ENCODE assay signal across 8 cellular contexts in the genomic region with DNA sequence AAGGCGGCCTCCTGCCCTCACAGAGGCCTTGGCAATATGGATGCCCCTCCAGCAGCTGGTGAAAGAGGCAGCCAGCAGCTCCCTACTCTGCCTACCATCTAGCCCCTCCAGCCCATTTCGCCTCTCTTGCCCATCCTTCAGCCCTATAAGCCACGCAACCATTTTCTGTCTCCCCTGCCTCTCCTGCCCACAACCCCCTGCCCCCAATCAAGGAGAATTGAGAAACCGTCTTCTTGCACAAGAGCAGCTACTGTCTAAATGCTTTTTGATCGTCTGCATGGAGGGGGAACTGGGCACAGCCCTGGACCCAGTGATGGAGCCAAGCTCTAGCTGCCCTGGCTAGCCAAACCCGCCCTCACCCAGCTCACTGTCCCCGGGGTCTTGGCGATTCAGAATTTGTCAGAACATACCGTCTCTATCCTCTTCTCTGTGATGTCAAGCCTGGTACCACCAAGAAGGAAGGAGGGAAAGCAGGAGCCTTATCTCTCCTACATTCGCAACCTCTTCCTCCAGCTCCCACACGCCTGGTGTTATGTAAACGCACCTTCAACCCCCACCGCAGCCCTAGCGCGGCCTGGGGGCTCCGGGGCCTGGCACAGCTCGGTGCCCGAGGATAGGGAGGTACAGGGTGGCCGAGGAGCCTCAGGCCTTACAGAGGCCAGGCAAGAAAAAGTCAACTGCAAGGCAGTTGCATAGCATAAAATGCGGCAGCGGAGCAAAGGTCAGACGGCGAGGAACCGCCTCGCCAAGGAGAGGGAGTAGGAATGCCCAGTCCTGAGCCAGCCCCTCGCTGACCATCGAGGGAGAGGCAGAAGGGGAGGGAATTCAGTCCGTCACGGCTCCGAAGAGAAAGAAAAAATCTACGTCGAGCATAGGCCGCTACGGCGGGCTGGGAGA. TPM values are rescaled to one million over a fixed set of nuclear protein-coding genes. Genes with fewer than 3 reads are reported as not detected.
DNase-seq lines count a peak whose midpoint lies in the region; ATAC-seq, FAIRE-seq and TF ChIP-seq lines count a peak whose summit lies in the region.

No MANE protein-coding gene starts in this region.

- intact Hi-C loops in dorsolateral prefrontal cortex (cut with DNase I): no loop called here

- H3K9me3 ChIP-seq in mesodermal cell (ENCODE audit: control insufficient read depth, low read length): no peaks in the 10 kb centered on the region

- TF ChIP-seq CTCF in dorsolateral prefrontal cortex (IDR thresholded peaks at IDR 0.05 in 54 of 56, conservative IDR thresholded peaks at IDR 0.05 in 2 of 56; ENCODE audit: low read depth in 1 of 56, partially characterized antibody in 56 of 56) (peak in 1 of 56 donors; percentile 2), GM13976 (IDR thresholded peaks at IDR 0.05; ENCODE audit: borderline replicate concordance, control extremely low read depth, extremely low read depth, insufficient read depth, missing control alignments) (no peak)

- DNase-seq in dorsolateral prefrontal cortex: no peak
- no peak for DNase-seq in GM13976 (ENCODE audit: low spot score)
- no peak for DNase-seq in RCC 7860 (ENCODE audit: low spot score)
- DNase-seq in NCI-H526 (lab: John Stamatoyannopoulos, UW): no peak

- peaks cover 59% of the 10 kb centered on the region for H3K36me3 ChIP-seq in mesodermal cell (ENCODE audit: control insufficient read depth, insufficient read depth, low read length)

- WGBS in mesodermal cell (ENCODE audit: insufficient coverage in 2 of 2), 2 experiments: 0% methylated on average over 23 to 29 of the region's 35 CpGs

- H3K27ac ChIP-seq in dorsolateral prefrontal cortex (peak overlapping the region in 53 of 59 donors; percentile 7 to 92 (median 76)), mesodermal cell (ENCODE audit: low read depth, low read length, severe bottlenecking) (peak overlapping the region; percentile 96)

- no peak for ATAC-seq in HG02571 (IDR thresholded peaks at IDR 0.05; ENCODE audit: unreplicated experiment)

- in situ Hi-C loops in GM13976 (cut with MboI; ENCODE audit: low sequenced_read_pairs, unreplicated experiment): no loop called here

- FAIRE-seq in RCC 7860 (lab: Jason Lieb, UNC): no peak

- peaks cover 12% of the 10 kb centered on the region for H3K4me1 ChIP-seq in mesodermal cell (ENCODE audit: control insufficient read depth, insufficient read depth, low read length, poor library complexity, severe bottlenecking)

- H3K4me3 ChIP-seq in GM08714 (ENCODE audit: low read length) (peak overlapping the region; percentile 60; the same call in 1 of the 2 replicates), dorsolateral prefrontal cortex (peak overlapping the region; percentile 37 to 95 (median 73)), mesodermal cell (ENCODE audit: extremely low read depth, insufficient read depth, low read length, poor library complexity, severe bottlenecking) (peak overlapping the region; percentile 100)

- peaks cover 0 to 51% (median 0%) of the 10 kb centered on the region in 45 donors for H3K27me3 ChIP-seq in dorsolateral prefrontal cortex

TF ChIP-seq in PFSK-1, 5 proteins besides CTCF, POLR2A, EP300 and RAD21:
- 0 out of 2 replicates have a peak, but pooled peaks have one; percentile 39 for TF ChIP-seq TAF1 (IDR thresholded peaks at IDR 0.05; ENCODE audit: borderline replicate concordance, insufficient read depth, low read length)
- no peak for TF ChIP-seq POLR2AphosphoS5 (IDR thresholded peaks at IDR 0.05; ENCODE audit: low read depth, low read length)

RNA-seq across cellular contexts. Expression of a gene that starts 1.1 kb away (rescaled TPM):
- polyA plus RNA-seq in PFSK-1 (2012; ENCODE audit: insufficient read length, low read depth): 78.3 TPM
- 10 to 100 TPM in 102 of 120 experiments, 1 to 10 TPM in 18; 7.2 to 26.4 (median 14.3) TPM for total RNA-seq in dorsolateral prefrontal cortex
- 147 TPM for polyA plus RNA-seq in mesodermal cell (2013, experiment 1 of 2)
- 117 TPM for polyA plus RNA-seq in mesodermal cell (2013, experiment 2 of 2)
